In genomic region chr1:79037085-79037484, GRCh38 we compare ENCODE assay signal across 20 cellular contexts. TPM values are rescaled to one million over a fixed set of nuclear protein-coding genes. Genes with fewer than 3 reads are reported as not detected.
DNase-seq lines count a peak whose midpoint lies in the region; ATAC-seq, FAIRE-seq and TF ChIP-seq lines count a peak whose summit lies in the region.
"Had no signal": no experiment of that assay in that cellular context is flagged by ENCODE, and none has a peak within 500 bp of the region (broad histone marks: within the 10 kb centered on the region; RNA-seq: fewer than 3 reads in every experiment).

No MANE protein-coding gene starts in this region.

- no peak for TF ChIP-seq CTCF in bronchial epithelial cell (IDR thresholded peaks at IDR 0.05; ENCODE audit: insufficient read depth, low read length, severe bottlenecking)

- no peaks in the 10 kb centered on the region for H3K36me3 ChIP-seq in bronchial epithelial cell (ENCODE audit: control insufficient read depth, insufficient read depth, low read length)

- ATAC-seq in GM18907 (IDR thresholded peaks at IDR 0.05; ENCODE audit: unreplicated experiment) (no peak), GM19351 (IDR thresholded peaks at IDR 0.05; ENCODE audit: unreplicated experiment) (no peak)
- ATAC-seq: A549, HCT116 had no signal

- peak; percentile 75 for FAIRE-seq in bronchial epithelial cell (lab: Jason Lieb, UNC)
- FAIRE-seq: A549, G401.6, H1 had no signal

- no peak overlapping the region for H3K4me3 ChIP-seq in bronchial epithelial cell (ENCODE audit: low read depth, low read length)
- H3K4me3 ChIP-seq: A549, GM23248 had no signal

- DNase-seq in DMS53 (lab: John Stamatoyannopoulos, UW) (peak; percentile 40), DMS53 treated with DMSO at 0.1 percent for 48 hours (lab: John Stamatoyannopoulos, UW; ENCODE audit: unreplicated experiment) (no peak), OCI-M1 (lab: John Stamatoyannopoulos, UW) (peak; percentile 25), bronchial epithelial cell (ENCODE audit: low read depth) (no peak), occipital lobe (lab: John Stamatoyannopoulos, UW) (no peak)
- DNase-seq: 8988T, C1 segment of cervical spinal cord, Calu3, COR-L47, DND-41, GM23248, H9, HFFc6 had no signal

- H3K27me3 ChIP-seq in bronchial epithelial cell (ENCODE audit: control insufficient read depth, insufficient read depth, low read length): no peaks in the 10 kb centered on the region

RNA-seq across cellular contexts. Expression of gene ADGRL4, which starts 30.6 kb away (rescaled TPM):
- not detected in 2 replicates for total RNA-seq in bronchial epithelial cell
- 3.1 TPM for total RNA-seq in occipital lobe
- total RNA-seq: Calu3; CD4-positive, alpha-beta memory T cell had no signal

Comparison
In these comparisons a context has a peak if more than half of its experiments do, and no peak if none do; other contexts are left out.
1. DNase-seq: peak in DMS53 (single experiment) and OCI-M1 (single experiment); none in DMS53 treated with DMSO at 0.1 percent for 48 hours (single experiment), bronchial epithelial cell (single experiment) and occipital lobe (single experiment).